7 cellular contexts compared by ENCODE assay signal in genomic region chr1:59697138-59697811, GRCh38.
A peak's percentile ranks its signal among the peaks of the same experiment; 100 is the strongest.
DNase-seq lines count a peak whose midpoint lies in the region; ATAC-seq and TF ChIP-seq lines count a peak whose summit lies in the region.

No MANE protein-coding gene starts in this region.

- H4K20me1 ChIP-seq in KMS-11 (ENCODE audit: insufficient read depth), result no peaks in the 10 kb centered on the region

- H3K4me1 Mint-ChIP-seq in activated naive CD8-positive, alpha-beta T cell treated with anti-CD3 and anti-CD28 coated beads, Interleukin-2, amount 10 ng/mL, durations not matched to agents 7 days and 5 days, result peaks cover 26% of the 10 kb centered on the region
- H3K4me1 Mint-ChIP-seq in stimulated activated memory B cell treated with anti-CD40 and anti-IgM and Interleukin-4, amounts not matched to agents 10 μg/mL and 1 μg/mL and 100 μg/mL, for 72 hours, result peaks cover 38% of the 10 kb centered on the region
- peaks cover 22% of the 10 kb centered on the region for H3K4me1 Mint-ChIP-seq in glutamatergic neuron (ENCODE audit: low read depth, unreplicated experiment)

- no peaks in the 10 kb centered on the region for H3K27me3 ChIP-seq in KMS-11 (ENCODE audit: insufficient read depth, low read depth)

- no peak for DNase-seq in activated naive CD8-positive, alpha-beta T cell treated with anti-CD3 and anti-CD28 coated beads, Interleukin-2, amount 10 ng/mL, durations not matched to agents 7 days and 5 days
- DNase-seq in caudate nucleus (lab: John Stamatoyannopoulos, UW), result no peak
- no peak for DNase-seq in glutamatergic neuron
- DNase-seq in NCI-H446 treated with DMSO at 0.1 percent for 48 hours (lab: John Stamatoyannopoulos, UW), result no peak

- peak overlapping the region; percentile 80 for H3K4me3 ChIP-seq in KMS-11 (IDR thresholded peaks at IDR 0.05; ENCODE audit: insufficient read depth, low read depth, low read length)

- H3K27ac ChIP-seq in KMS-11 (peak overlapping the region; percentile 81), caudate nucleus (ENCODE audit: low read depth, low read length) (no peak overlapping the region)

- peak overlapping the region; percentile 93 for H3K4me2 ChIP-seq in KMS-11

- H3K9me3 Mint-ChIP-seq in activated naive CD8-positive, alpha-beta T cell treated with anti-CD3 and anti-CD28 coated beads, Interleukin-2, amount 10 ng/mL, durations not matched to agents 7 days and 5 days, result peaks cover 1% of the 10 kb centered on the region
- H3K9me3 Mint-ChIP-seq in stimulated activated memory B cell treated with anti-CD40 and anti-IgM and Interleukin-4, amounts not matched to agents 10 μg/mL and 1 μg/mL and 100 μg/mL, for 72 hours, result peaks cover 4% of the 10 kb centered on the region
- no peaks in the 10 kb centered on the region for H3K9me3 Mint-ChIP-seq in glutamatergic neuron (ENCODE audit: unreplicated experiment)

- H3K27me3 Mint-ChIP-seq in activated naive CD8-positive, alpha-beta T cell treated with anti-CD3 and anti-CD28 coated beads, Interleukin-2, amount 10 ng/mL, durations not matched to agents 7 days and 5 days, result no peaks in the 10 kb centered on the region
- H3K27me3 Mint-ChIP-seq in stimulated activated memory B cell treated with anti-CD40 and anti-IgM and Interleukin-4, amounts not matched to agents 10 μg/mL and 1 μg/mL and 100 μg/mL, for 72 hours, result no peaks in the 10 kb centered on the region
- no peaks in the 10 kb centered on the region for H3K27me3 Mint-ChIP-seq in glutamatergic neuron (ENCODE audit: unreplicated experiment)

- peaks cover 4% of the 10 kb centered on the region for H3K36me3 Mint-ChIP-seq in activated naive CD8-positive, alpha-beta T cell treated with anti-CD3 and anti-CD28 coated beads, Interleukin-2, amount 10 ng/mL, durations not matched to agents 7 days and 5 days
- peaks cover 6% of the 10 kb centered on the region for H3K36me3 Mint-ChIP-seq in stimulated activated memory B cell treated with anti-CD40 and anti-IgM and Interleukin-4, amounts not matched to agents 10 μg/mL and 1 μg/mL and 100 μg/mL, for 72 hours
- no peaks in the 10 kb centered on the region for H3K36me3 Mint-ChIP-seq in glutamatergic neuron (ENCODE audit: unreplicated experiment)

- peak overlapping the region; percentile 52 for H3K9ac ChIP-seq in KMS-11

- peaks cover 48% of the 10 kb centered on the region for H3K4me1 ChIP-seq in KMS-11 (ENCODE audit: low read depth, poor library complexity, severe bottlenecking)

- POLR2A ChIA-PET in activated naive CD8-positive, alpha-beta T cell treated with anti-CD3 and anti-CD28 coated beads, Interleukin-2, amount 10 ng/mL, durations not matched to agents 7 days and 5 days (lab: Charles Lee), result interaction anchor here (0.7 to 4.1 kb wide), 3 partner anchors 621 to 914 kb away, joined by 3 to 45 read pairs (median 4); partner anchors contain the start of gene JUN

- no peak for TF ChIP-seq CTCF in KMS-11 (conservative IDR thresholded peaks at IDR 0.05; ENCODE audit: low read depth, low read length)
- no peak for TF ChIP-seq CTCF in glutamatergic neuron (IDR thresholded peaks at IDR 0.05; ENCODE audit: partially characterized antibody, unreplicated experiment)

- peak overlapping the region; percentile 80 for H3K4me3 Mint-ChIP-seq in activated naive CD8-positive, alpha-beta T cell treated with anti-CD3 and anti-CD28 coated beads, Interleukin-2, amount 10 ng/mL, durations not matched to agents 7 days and 5 days
- peak overlapping the region; percentile 65 for H3K4me3 Mint-ChIP-seq in stimulated activated memory B cell treated with anti-CD40 and anti-IgM and Interleukin-4, amounts not matched to agents 10 μg/mL and 1 μg/mL and 100 μg/mL, for 72 hours
- H3K4me3 Mint-ChIP-seq in glutamatergic neuron (ENCODE audit: unreplicated experiment), result no peak overlapping the region

- ATAC-seq in GM21529 (IDR thresholded peaks at IDR 0.05; ENCODE audit: unreplicated experiment), result peak; percentile 51
- peak; percentile 80 for ATAC-seq in activated naive CD8-positive, alpha-beta T cell treated with anti-CD3 and anti-CD28 coated beads, Interleukin-2, amount 10 ng/mL, durations not matched to agents 7 days and 5 days (ENCODE audit: low read depth)
- peak; percentile 60 for ATAC-seq in stimulated activated memory B cell treated with anti-CD40 and anti-IgM and Interleukin-4, amounts not matched to agents 10 μg/mL and 1 μg/mL and 100 μg/mL, for 72 hours

- H3K27ac Mint-ChIP-seq in activated naive CD8-positive, alpha-beta T cell treated with anti-CD3 and anti-CD28 coated beads, Interleukin-2, amount 10 ng/mL, durations not matched to agents 7 days and 5 days, result peak overlapping the region; percentile 95
- H3K27ac Mint-ChIP-seq in stimulated activated memory B cell treated with anti-CD40 and anti-IgM and Interleukin-4, amounts not matched to agents 10 μg/mL and 1 μg/mL and 100 μg/mL, for 72 hours, result peak overlapping the region; percentile 64
- H3K27ac Mint-ChIP-seq in glutamatergic neuron (ENCODE audit: unreplicated experiment), result no peak overlapping the region

- H3K79me2 ChIP-seq in KMS-11 (ENCODE audit: insufficient read depth, low read depth), result no peaks in the 10 kb centered on the region

- H2AFZ ChIP-seq in KMS-11 (ENCODE audit: low read depth), result peak overlapping the region; percentile 71

- no peaks in the 10 kb centered on the region for H3K36me3 ChIP-seq in KMS-11 (ENCODE audit: insufficient read depth)
